2 cellular contexts compared by ENCODE assay signal in the genomic region with DNA sequence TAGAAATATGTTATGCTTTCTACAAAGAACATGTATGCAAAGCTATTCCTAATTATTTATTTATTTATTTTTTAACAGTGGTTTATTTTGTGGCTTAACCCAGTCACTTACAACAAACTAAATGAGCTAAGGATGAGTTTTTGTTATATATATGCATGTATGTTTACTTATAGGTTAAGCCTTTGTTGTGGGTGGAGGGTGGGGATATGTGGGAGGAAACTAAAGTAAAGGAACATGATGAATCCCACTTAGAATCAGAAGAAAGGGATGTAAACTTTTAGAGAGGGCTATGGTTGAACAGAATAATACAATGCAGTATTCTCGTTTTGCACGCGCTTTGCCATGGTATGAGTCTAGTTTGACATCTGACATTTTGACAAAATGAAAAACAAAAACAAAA.
TF ChIP-seq lines count a peak whose summit lies in the region.

No MANE protein-coding gene starts in this region.

TF ChIP-seq in HEK293, 187 proteins besides CTCF, POLR2A, EP300 and RAD21 (continued from another document):
- TF ChIP-seq, protein P1, sequence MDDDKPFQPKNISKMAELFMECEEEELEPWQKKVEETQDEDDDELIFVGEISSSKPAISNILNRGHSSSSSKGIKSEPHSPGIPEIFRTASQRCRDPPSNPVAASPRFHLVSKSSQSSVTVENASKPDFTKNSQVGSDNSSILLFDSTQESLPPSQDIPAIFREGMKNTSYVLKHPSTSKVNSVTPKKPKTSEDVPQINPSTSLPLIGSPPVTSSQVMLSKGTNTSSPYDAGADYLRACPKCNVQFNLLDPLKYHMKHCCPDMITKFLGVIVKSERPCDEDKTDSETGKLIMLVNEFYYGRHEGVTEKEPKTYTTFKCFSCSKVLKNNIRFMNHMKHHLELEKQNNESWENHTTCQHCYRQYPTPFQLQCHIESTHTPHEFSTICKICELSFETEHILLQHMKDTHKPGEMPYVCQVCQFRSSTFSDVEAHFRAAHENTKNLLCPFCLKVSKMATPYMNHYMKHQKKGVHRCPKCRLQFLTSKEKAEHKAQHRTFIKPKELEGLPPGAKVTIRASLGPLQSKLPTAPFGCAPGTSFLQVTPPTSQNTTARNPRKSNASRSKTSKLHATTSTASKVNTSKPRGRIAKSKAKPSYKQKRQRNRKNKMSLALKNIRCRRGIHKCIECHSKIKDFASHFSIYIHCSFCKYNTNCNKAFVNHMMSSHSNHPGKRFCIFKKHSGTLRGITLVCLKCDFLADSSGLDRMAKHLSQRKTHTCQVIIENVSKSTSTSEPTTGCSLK (tag by site-specific recombination; IDR thresholded peaks at IDR 0.05) = no peak
- TF ChIP-seq ZNF324 (tag by site-specific recombination; IDR thresholded peaks at IDR 0.05) (no peak), EGR2 (tag by site-specific recombination; IDR thresholded peaks at IDR 0.05; ENCODE audit: low read depth) (peak; percentile 43; the same call in 1 of the 2 replicates), ZNF223 (tag by site-specific recombination; IDR thresholded peaks at IDR 0.05) (no peak)

TF ChIP-seq in K562, 482 proteins besides CTCF, POLR2A, EP300 and RAD21 (continued from another document):
- TF ChIP-seq, protein P2, sequence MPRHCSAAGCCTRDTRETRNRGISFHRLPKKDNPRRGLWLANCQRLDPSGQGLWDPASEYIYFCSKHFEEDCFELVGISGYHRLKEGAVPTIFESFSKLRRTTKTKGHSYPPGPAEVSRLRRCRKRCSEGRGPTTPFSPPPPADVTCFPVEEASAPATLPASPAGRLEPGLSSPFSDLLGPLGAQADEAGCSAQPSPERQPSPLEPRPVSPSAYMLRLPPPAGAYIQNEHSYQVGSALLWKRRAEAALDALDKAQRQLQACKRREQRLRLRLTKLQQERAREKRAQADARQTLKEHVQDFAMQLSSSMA (CRISPR knock-in tag; IDR thresholded peaks at IDR 0.05) = no peak
- TF ChIP-seq GTF2F1 (IDR thresholded peaks at IDR 0.05; ENCODE audit: low read depth, low read length) = no peak
- TF ChIP-seq SNIP1 (IDR thresholded peaks at IDR 0.05; ENCODE audit: low read depth) = no peak
TF ChIP-seq in K562: peak in this region for 0.
